Comparison of ENCODE assay signal across 27 cellular contexts in genomic region chr9:116469128-116469527, GRCh38.
"Had no signal": no experiment of that assay in that cellular context is flagged by ENCODE, and none has a peak within 500 bp of the region (broad histone marks: within the 10 kb centered on the region; RNA-seq: fewer than 3 reads in every experiment).

No MANE protein-coding gene starts in this region.

- H3K36me3 ChIP-seq: esophagus squamous epithelium, heart right ventricle, lower lobe of right lung, neural progenitor cell, prostate gland, right atrium auricular region, thoracic aorta, tibial nerve, upper lobe of left lung had no signal

- DNase-seq: dermis blood vessel endothelial cell; effector memory CD4-positive, alpha-beta T cell; esophagus squamous epithelium; foreskin melanocyte; glutamatergic neuron; heart right ventricle; hippocampal formation; kidney glomerular epithelial cell; left colon; left ventricle myocardium superior; lower lobe of right lung; midbrain; naive thymus-derived CD4-positive, alpha-beta T cell; stimulated activated CD4-positive, alpha-beta T cell treated with anti-CD3 and anti-CD28 coated beads, Interleukin-2, amount 100 ng/mL, for 24 hours; stimulated activated CD4-positive, alpha-beta T cell treated with anti-CD3 and anti-CD28 coated beads, Interleukin-4, amount 100 ng/mL, for 24 hours; upper lobe of left lung had no signal

- ATAC-seq: heart right ventricle; left colon; left ventricle myocardium superior; lower lobe of right lung; naive thymus-derived CD4-positive, alpha-beta T cell; sciatic nerve; stimulated activated memory B cell treated with anti-CD40 and anti-IgM and Interleukin-4, amounts not matched to agents 10 μg/mL and 1 μg/mL and 100 μg/mL, for 72 hours had no signal

- H3K9me3 ChIP-seq: esophagus squamous epithelium, heart right ventricle, lower lobe of right lung, prostate gland, right atrium auricular region, thoracic aorta, tibial nerve, upper lobe of left lung had no signal

- FAIRE-seq: endothelial cell of umbilical vein, islet of Langerhans, urothelium cell line had no signal

- H2AFZ ChIP-seq: neural progenitor cell had no signal

- H3K9ac ChIP-seq: neural progenitor cell had no signal

- H3K4me1 ChIP-seq: esophagus squamous epithelium, lower lobe of right lung, prostate gland, upper lobe of left lung had no signal

- H3K27ac ChIP-seq: coronary artery, esophagus squamous epithelium, heart right ventricle, lower lobe of right lung, neural progenitor cell, prostate gland, right atrium auricular region, thoracic aorta, tibial nerve, upper lobe of left lung had no signal

- H3K27me3 ChIP-seq: heart right ventricle, neural progenitor cell, right atrium auricular region, tibial nerve, upper lobe of left lung had no signal

- H3K4me3 ChIP-seq: coronary artery, esophagus squamous epithelium, heart right ventricle, lower lobe of right lung, neural progenitor cell, prostate gland, right atrium auricular region, thoracic aorta, tibial nerve, upper lobe of left lung had no signal
